9 cellular contexts compared by ENCODE assay signal in the genomic region with DNA sequence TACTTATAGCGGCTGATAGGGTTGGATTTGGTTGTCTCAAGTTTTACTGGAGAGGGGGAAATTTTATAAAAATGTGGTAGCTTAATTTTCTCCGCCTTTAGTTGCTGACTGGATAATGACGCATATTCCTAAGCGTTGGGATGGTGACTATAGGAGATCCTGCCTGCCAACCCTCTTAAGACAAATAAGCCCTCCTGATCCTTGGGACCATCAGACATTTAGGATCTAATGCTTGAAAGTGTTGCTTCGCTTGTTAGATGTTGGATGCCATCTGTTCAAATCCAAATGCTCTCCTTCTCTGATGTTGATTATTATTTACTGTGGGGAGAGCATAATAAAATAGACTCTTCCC.
DNase-seq lines count a peak whose midpoint lies in the region; ATAC-seq and TF ChIP-seq lines count a peak whose summit lies in the region.
"Had no signal": no experiment of that assay in that cellular context is flagged by ENCODE, and none has a peak within 500 bp of the region (broad histone marks: within the 10 kb centered on the region; RNA-seq: fewer than 3 reads in every experiment).

No MANE protein-coding gene starts in this region.

- peak overlapping the region; percentile 89 for H3K4me3 ChIP-seq in WERI-Rb-1 (ENCODE audit: low read depth, low read length)

- H3K4me3 Mint-ChIP-seq in stimulated activated memory B cell treated with anti-CD40 and anti-IgM and Interleukin-4, amounts not matched to agents 10 μg/mL and 1 μg/mL and 100 μg/mL, for 72 hours, result peak overlapping the region; percentile 87

- no peaks in the 10 kb centered on the region for H3K36me3 Mint-ChIP-seq in stimulated activated memory B cell treated with anti-CD40 and anti-IgM and Interleukin-4, amounts not matched to agents 10 μg/mL and 1 μg/mL and 100 μg/mL, for 72 hours

- peak; percentile 51 for DNase-seq in DMS 273 (lab: John Stamatoyannopoulos, UW; ENCODE audit: unreplicated experiment)
- no peak for DNase-seq in DMS 273 treated with DMSO at 0.1 percent for 48 hours (lab: John Stamatoyannopoulos, UW)
- DNase-seq in WERI-Rb-1, result peak; percentile 33
- DNase-seq in globus pallidus (ENCODE audit: low spot score), result peak; percentile 11
- no peak for DNase-seq in NCI-H2081 (lab: John Stamatoyannopoulos, UW)
- no peak for DNase-seq in dedifferentiated amniotic fluid mesenchymal stem cell (ENCODE audit: extremely low spot score)
- DNase-seq in HPDE6-E6E7 (ENCODE audit: extremely low spot score), result no peak

- H3K27ac ChIP-seq in WERI-Rb-1, result no peak overlapping the region
- H3K27ac ChIP-seq: 22Rv1 had no signal

- ATAC-seq in stimulated activated memory B cell treated with anti-CD40 and anti-IgM and Interleukin-4, amounts not matched to agents 10 μg/mL and 1 μg/mL and 100 μg/mL, for 72 hours, result no peak

- H3K9me3 Mint-ChIP-seq in stimulated activated memory B cell treated with anti-CD40 and anti-IgM and Interleukin-4, amounts not matched to agents 10 μg/mL and 1 μg/mL and 100 μg/mL, for 72 hours, result no peaks in the 10 kb centered on the region

- peaks cover 50% of the 10 kb centered on the region for H3K4me1 Mint-ChIP-seq in stimulated activated memory B cell treated with anti-CD40 and anti-IgM and Interleukin-4, amounts not matched to agents 10 μg/mL and 1 μg/mL and 100 μg/mL, for 72 hours

- H3K27me3 ChIP-seq in WERI-Rb-1 (ENCODE audit: insufficient read depth, low read depth, severe bottlenecking), result no peaks in the 10 kb centered on the region

- no peaks in the 10 kb centered on the region for H3K9me3 ChIP-seq in WERI-Rb-1 (ENCODE audit: severe bottlenecking)

- H3K36me3 ChIP-seq in WERI-Rb-1, result peaks cover 3% of the 10 kb centered on the region; the same call in 1 of the 2 replicates

- no peaks in the 10 kb centered on the region for H3K27me3 Mint-ChIP-seq in stimulated activated memory B cell treated with anti-CD40 and anti-IgM and Interleukin-4, amounts not matched to agents 10 μg/mL and 1 μg/mL and 100 μg/mL, for 72 hours

- no peak for TF ChIP-seq CTCF in WERI-Rb-1 (IDR thresholded peaks at IDR 0.05; ENCODE audit: low read depth, low read length)

- H3K27ac Mint-ChIP-seq in stimulated activated memory B cell treated with anti-CD40 and anti-IgM and Interleukin-4, amounts not matched to agents 10 μg/mL and 1 μg/mL and 100 μg/mL, for 72 hours, result peak overlapping the region; percentile 76

Comparison
In these comparisons a context has a peak if more than half of its experiments do, and no peak if none do; other contexts are left out.
1. DNase-seq: peak in DMS 273 (single experiment), WERI-Rb-1 (single experiment) and globus pallidus (single experiment); none in DMS 273 treated with DMSO at 0.1 percent for 48 hours (single experiment), NCI-H2081 (0 of 2), dedifferentiated amniotic fluid mesenchymal stem cell (single experiment) and HPDE6-E6E7 (single experiment).